1 cellular context compared by ENCODE assay signal in the genomic region with DNA sequence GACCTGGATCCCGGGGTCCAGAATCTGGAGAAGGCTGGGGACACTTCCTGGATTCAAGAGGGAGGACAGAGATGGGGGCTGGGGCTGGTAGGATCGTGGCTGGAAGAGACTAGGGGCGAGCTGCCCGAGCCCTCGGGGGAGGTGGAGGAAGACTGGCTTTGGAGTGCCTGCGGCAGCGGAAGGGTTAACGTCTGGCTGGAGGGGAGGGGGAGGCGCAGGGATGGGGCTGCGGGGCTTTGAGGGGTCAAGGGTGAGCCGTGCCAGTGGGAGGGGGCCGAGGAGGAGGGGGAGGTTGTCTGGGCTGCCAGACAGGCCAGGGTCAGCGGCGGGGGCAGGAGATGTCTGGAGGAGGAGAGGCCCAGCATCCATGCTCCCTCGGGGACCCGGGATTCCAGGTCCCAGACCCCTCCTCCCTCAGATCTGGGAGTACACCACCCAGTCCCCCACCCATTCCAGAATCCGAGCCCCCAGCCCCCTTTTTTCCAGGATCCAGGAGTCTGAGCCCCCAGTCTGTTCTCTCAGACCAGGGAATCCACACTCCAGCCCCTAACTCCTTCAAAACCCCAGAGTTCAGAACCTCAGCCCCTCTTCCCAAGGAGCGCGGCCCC.
TF ChIP-seq lines count a peak whose summit lies in the region.

No MANE protein-coding gene starts in this region.

TF ChIP-seq in HEK293, 187 proteins besides CTCF, POLR2A, EP300 and RAD21 (continued from another document):
- no peak for TF ChIP-seq PRDM10 (tag by site-specific recombination; IDR thresholded peaks at IDR 0.05)
- no peak for TF ChIP-seq ZNF354C (tag by site-specific recombination; IDR thresholded peaks at IDR 0.05; ENCODE audit: borderline replicate concordance, low read depth)
- no peak for TF ChIP-seq FEZF1 (tag by site-specific recombination; IDR thresholded peaks at IDR 0.05)
